Comparison of ENCODE assay signal across 26 cellular contexts in genomic region chr5:82760856-82761255, GRCh38.
DNase-seq lines count a peak whose midpoint lies in the region; TF ChIP-seq lines count a peak whose summit lies in the region.
"Had no signal": no experiment of that assay in that cellular context is flagged by ENCODE, and none has a peak within 500 bp of the region (broad histone marks: within the 10 kb centered on the region; RNA-seq: fewer than 3 reads in every experiment).

No MANE protein-coding gene starts in this region.

- H3K9me3 Mint-ChIP-seq in CD14-positive monocyte: peaks cover 0 to 10% (median 2%) of the 10 kb centered on the region in 7 donors
- H3K9me3 Mint-ChIP-seq: CD4-positive, alpha-beta T cell; CD4-positive, CD25-positive, alpha-beta regulatory T cell; CD8-positive, alpha-beta T cell had no signal

- no peak overlapping the region for H3K27ac Mint-ChIP-seq in CD14-positive monocyte
- H3K27ac Mint-ChIP-seq: B cell; CD4-positive, alpha-beta memory T cell; CD4-positive, alpha-beta T cell; CD4-positive, CD25-positive, alpha-beta regulatory T cell; CD8-positive, alpha-beta memory T cell; CD8-positive, alpha-beta T cell had no signal

- no peaks in the 10 kb centered on the region for H3K36me3 ChIP-seq in H7 (replicated peaks; ENCODE audit: control insufficient read depth, insufficient read depth, low read length)
- H3K36me3 ChIP-seq: BE2C; BLaER1; BLaER1 treated with 17β-estradiol and CSF1 and Interleukin-3, amounts not matched to agents 10 nM and 100 nM had no signal

- H3K4me3 ChIP-seq in H7 (ENCODE audit: insufficient read depth, low read depth, low read length): no peak overlapping the region
- H3K4me3 ChIP-seq: A549; BLaER1; BLaER1 treated with 17β-estradiol and CSF1 and Interleukin-3, amounts not matched to agents 10 nM and 100 nM had no signal

- no peaks in the 10 kb centered on the region for H3K36me3 Mint-ChIP-seq in CD14-positive monocyte
- H3K36me3 Mint-ChIP-seq: CD4-positive, alpha-beta memory T cell; CD4-positive, CD25-positive, alpha-beta regulatory T cell; CD8-positive, alpha-beta memory T cell; CD8-positive, alpha-beta T cell had no signal

- no peak for TF ChIP-seq CTCF in CD14-positive monocyte (IDR thresholded peaks at IDR 0.05)

- H3K27me3 Mint-ChIP-seq in CD14-positive monocyte (ENCODE audit: low read depth in 3 of 3): no peaks in the 10 kb centered on the region
- H3K27me3 Mint-ChIP-seq: B cell; CD4-positive, alpha-beta memory T cell; CD4-positive, alpha-beta T cell; CD4-positive, CD25-positive, alpha-beta regulatory T cell had no signal

- DNase-seq in H7 (peak; percentile 4), CD14-positive monocyte (ENCODE audit: low spot score) (no peak)
- DNase-seq: 8988T; ACHN; AML-193; BE2C; C1 segment of cervical spinal cord; Caco-2; Calu3; CD4-positive, alpha-beta memory T cell; CD4-positive, alpha-beta T cell; CD4-positive, CD25-positive, alpha-beta regulatory T cell; CD8-positive, alpha-beta memory T cell; CD8-positive, alpha-beta T cell; COR-L47; DMS 273 treated with DMSO at 0.1 percent for 48 hours; DMS153; DMS53; DMS79; DMS79 treated with DMSO at 0.1 percent for 48 hours; DND-41; EL had no signal

- no peaks in the 10 kb centered on the region for H3K27me3 ChIP-seq in H7 (ENCODE audit: control insufficient read depth, insufficient read depth, low read length)
- H3K27me3 ChIP-seq: BE2C; BLaER1; BLaER1 treated with 17β-estradiol and CSF1 and Interleukin-3, amounts not matched to agents 10 nM and 100 nM had no signal

- intact Hi-C loops in CD14-positive monocyte (cut with micrococcal nuclease): no loop called here

- no peak overlapping the region for H3K4me3 Mint-ChIP-seq in CD14-positive monocyte
- H3K4me3 Mint-ChIP-seq: B cell; CD4-positive, alpha-beta memory T cell; CD4-positive, alpha-beta T cell; CD4-positive, CD25-positive, alpha-beta regulatory T cell; CD8-positive, alpha-beta memory T cell; CD8-positive, alpha-beta T cell had no signal

- H3K4me1 Mint-ChIP-seq in CD14-positive monocyte: no peaks in the 10 kb centered on the region
- H3K4me1 Mint-ChIP-seq: B cell; CD4-positive, alpha-beta memory T cell; CD4-positive, CD25-positive, alpha-beta regulatory T cell; CD8-positive, alpha-beta memory T cell had no signal
